Comparison of ENCODE assay signal across 8 cellular contexts in genomic region chr9:95724253-95724991, GRCh38.
DNase-seq lines count a peak whose midpoint lies in the region; ATAC-seq and TF ChIP-seq lines count a peak whose summit lies in the region.

No MANE protein-coding gene starts in this region.

- H3K27me3 Mint-ChIP-seq in CD4-positive, CD25-positive, alpha-beta regulatory T cell = peaks cover 9% of the 10 kb centered on the region
- H3K27me3 Mint-ChIP-seq in activated T-cell treated with anti-CD3 and anti-CD28 coated beads, Interleukin-2, amount 50 U/mL, for 24 hours = no peaks in the 10 kb centered on the region
- no peaks in the 10 kb centered on the region for H3K27me3 Mint-ChIP-seq in neural progenitor cell (ENCODE audit: insufficient read depth, low read depth)

- peak; percentile 92 for ATAC-seq in CD4-positive, CD25-positive, alpha-beta regulatory T cell (ENCODE audit: low read depth in 2 of 2)
- ATAC-seq in GM21526 (IDR thresholded peaks at IDR 0.05; ENCODE audit: low FRiP score, unreplicated experiment) = peak; percentile 87

- no peaks in the 10 kb centered on the region for H3K79me2 ChIP-seq in Loucy (ENCODE audit: insufficient read depth, low read length)
- H3K79me2 ChIP-seq in neural progenitor cell (ENCODE audit: low read depth) = no peaks in the 10 kb centered on the region

- H3K4me3 Mint-ChIP-seq in CD4-positive, CD25-positive, alpha-beta regulatory T cell = peak overlapping the region; percentile 8 to 46 (median 30)
- peak overlapping the region; percentile 50 for H3K4me3 Mint-ChIP-seq in activated T-cell treated with anti-CD3 and anti-CD28 coated beads, Interleukin-2, amount 50 U/mL, for 24 hours
- H3K4me3 Mint-ChIP-seq in neural progenitor cell = no peak overlapping the region

- H3F3A ChIP-seq in Loucy (ENCODE audit: low read depth) (peaks cover 16% of the 10 kb centered on the region), neural progenitor cell (ENCODE audit: low read depth) (no peaks in the 10 kb centered on the region)

- peaks cover 3 to 18% of the 10 kb centered on the region in 2 experiments for H3K9me3 ChIP-seq in CD4-positive, CD25-positive, alpha-beta regulatory T cell (ENCODE audit: control insufficient read depth in 2 of 2, low read length in 2 of 2)
- H3K9me3 ChIP-seq in Loucy (ENCODE audit: insufficient read depth, low read depth, low read length) (no peaks in the 10 kb centered on the region), neural progenitor cell (ENCODE audit: low read depth) (no peaks in the 10 kb centered on the region)

- H3K4me1 ChIP-seq in CD4-positive, CD25-positive, alpha-beta regulatory T cell (ENCODE audit: control insufficient read depth, insufficient read depth, low read length, poor library complexity, severe bottlenecking) = peaks cover 19% of the 10 kb centered on the region
- H3K4me1 ChIP-seq in Loucy (ENCODE audit: insufficient read depth, low read length, poor library complexity, severe bottlenecking) (peaks cover 38% of the 10 kb centered on the region), neural progenitor cell (no peaks in the 10 kb centered on the region)

- H3K4me3 ChIP-seq in CD4-positive, CD25-positive, alpha-beta regulatory T cell (ENCODE audit: low read depth, low read length) = no peak overlapping the region
- H3K4me3 ChIP-seq in Loucy (ENCODE audit: low read length, poor library complexity, severe bottlenecking) (peak overlapping the region; percentile 12), neural progenitor cell (no peak overlapping the region)

- no peaks in the 10 kb centered on the region for H4K20me1 ChIP-seq in Loucy (ENCODE audit: insufficient read depth, low read length, poor library complexity, severe bottlenecking)
- H4K20me1 ChIP-seq in neural progenitor cell (ENCODE audit: low read depth) = no peaks in the 10 kb centered on the region

- peaks cover 0 to 25% (median 5%) of the 10 kb centered on the region in 7 donors for H3K9me3 Mint-ChIP-seq in CD4-positive, CD25-positive, alpha-beta regulatory T cell
- peaks cover 8% of the 10 kb centered on the region for H3K9me3 Mint-ChIP-seq in activated T-cell treated with anti-CD3 and anti-CD28 coated beads, Interleukin-2, amount 50 U/mL, for 24 hours
- H3K9me3 Mint-ChIP-seq in neural progenitor cell = peaks cover 7% of the 10 kb centered on the region

- no peaks in the 10 kb centered on the region for H3K36me3 ChIP-seq in CD4-positive, CD25-positive, alpha-beta regulatory T cell (ENCODE audit: control insufficient read depth, insufficient read depth, low read length)
- H3K36me3 ChIP-seq in Loucy (ENCODE audit: insufficient read depth, low read length) (no peaks in the 10 kb centered on the region), neural progenitor cell (no peaks in the 10 kb centered on the region)

- TF ChIP-seq CTCF in Loucy (conservative IDR thresholded peaks at IDR 0.05; ENCODE audit: low read length) (no peak), neural progenitor cell (IDR thresholded peaks at IDR 0.05) (no peak)

- peak; percentile 37 to 90 (median 88) for DNase-seq in CD4-positive, CD25-positive, alpha-beta regulatory T cell
- DNase-seq in activated T-cell treated with anti-CD3 and anti-CD28 coated beads, Interleukin-2, amount 50 U/mL, for 24 hours = peak; percentile 57
- DNase-seq in stimulated activated CD4-positive, alpha-beta T cell treated with anti-CD3 and anti-CD28 coated beads, Interleukin-4, amount 100 ng/mL, for 48 hours (ENCODE audit: low read depth in 2 of 2) = peak; percentile 21 to 35
- DNase-seq in ecto neural progenitor cell (ENCODE audit: low spot score) (no peak), NCI-H187 treated with DMSO at 0.1 percent for 48 hours (lab: John Stamatoyannopoulos, UW) (no peak), neural progenitor cell (ENCODE audit: low spot score) (no peak)

- H3K27ac Mint-ChIP-seq in CD4-positive, CD25-positive, alpha-beta regulatory T cell = peak overlapping the region; percentile 43 to 68 (median 55)
- H3K27ac Mint-ChIP-seq in activated T-cell treated with anti-CD3 and anti-CD28 coated beads, Interleukin-2, amount 50 U/mL, for 24 hours = peak overlapping the region; percentile 79
- H3K27ac Mint-ChIP-seq in neural progenitor cell = no peak overlapping the region

- no peaks in the 10 kb centered on the region for H3K27me3 ChIP-seq in CD4-positive, CD25-positive, alpha-beta regulatory T cell (ENCODE audit: control insufficient read depth, insufficient read depth, low read length)
- H3K27me3 ChIP-seq in Loucy (ENCODE audit: insufficient read depth, low read length, poor library complexity, severe bottlenecking) (no peaks in the 10 kb centered on the region), neural progenitor cell (no peaks in the 10 kb centered on the region)

- H3K9ac ChIP-seq in Loucy (ENCODE audit: low read depth, low read length, poor library complexity, severe bottlenecking) (no peak overlapping the region), neural progenitor cell (no peak overlapping the region)

- H3K4me2 ChIP-seq in Loucy (ENCODE audit: low read depth, low read length, poor library complexity, severe bottlenecking) = peak overlapping the region; percentile 53
- no peak overlapping the region for H3K4me2 ChIP-seq in neural progenitor cell

- H2AFZ ChIP-seq in Loucy (ENCODE audit: low read length) (no peak overlapping the region), neural progenitor cell (replicated peaks) (no peak overlapping the region)

- no peaks in the 10 kb centered on the region for H3K36me3 Mint-ChIP-seq in CD4-positive, CD25-positive, alpha-beta regulatory T cell
- peaks cover 4% of the 10 kb centered on the region for H3K36me3 Mint-ChIP-seq in activated T-cell treated with anti-CD3 and anti-CD28 coated beads, Interleukin-2, amount 50 U/mL, for 24 hours (ENCODE audit: low read depth)
- H3K36me3 Mint-ChIP-seq in neural progenitor cell = no peaks in the 10 kb centered on the region

- H3K9me2 ChIP-seq in Loucy (replicated peaks; ENCODE audit: low read depth, low read length) = no peaks in the 10 kb centered on the region

- peak overlapping the region; percentile 62 for H3K27ac ChIP-seq in CD4-positive, CD25-positive, alpha-beta regulatory T cell (ENCODE audit: insufficient read depth, low read length, poor library complexity, severe bottlenecking)
- no peak overlapping the region for H3K27ac ChIP-seq in neural progenitor cell

- peaks cover 8 to 39% (median 22%) of the 10 kb centered on the region in 4 donors for H3K4me1 Mint-ChIP-seq in CD4-positive, CD25-positive, alpha-beta regulatory T cell
- peaks cover 52% of the 10 kb centered on the region for H3K4me1 Mint-ChIP-seq in activated T-cell treated with anti-CD3 and anti-CD28 coated beads, Interleukin-2, amount 50 U/mL, for 24 hours (ENCODE audit: low read depth)
- H3K4me1 Mint-ChIP-seq in neural progenitor cell = no peaks in the 10 kb centered on the region

Comparison
In these comparisons a context has a peak if more than half of its experiments do, and no peak if none do; other contexts are left out.
1. DNase-seq: peak in CD4-positive, CD25-positive, alpha-beta regulatory T cell (3 of 3), activated T-cell treated with anti-CD3 and anti-CD28 coated beads, Interleukin-2, amount 50 U/mL, for 24 hours (single experiment) and stimulated activated CD4-positive, alpha-beta T cell treated with anti-CD3 and anti-CD28 coated beads, Interleukin-4, amount 100 ng/mL, for 48 hours (2 of 2); none in ecto neural progenitor cell (single experiment), NCI-H187 treated with DMSO at 0.1 percent for 48 hours (single experiment) and neural progenitor cell (single experiment).